In the genomic region with DNA sequence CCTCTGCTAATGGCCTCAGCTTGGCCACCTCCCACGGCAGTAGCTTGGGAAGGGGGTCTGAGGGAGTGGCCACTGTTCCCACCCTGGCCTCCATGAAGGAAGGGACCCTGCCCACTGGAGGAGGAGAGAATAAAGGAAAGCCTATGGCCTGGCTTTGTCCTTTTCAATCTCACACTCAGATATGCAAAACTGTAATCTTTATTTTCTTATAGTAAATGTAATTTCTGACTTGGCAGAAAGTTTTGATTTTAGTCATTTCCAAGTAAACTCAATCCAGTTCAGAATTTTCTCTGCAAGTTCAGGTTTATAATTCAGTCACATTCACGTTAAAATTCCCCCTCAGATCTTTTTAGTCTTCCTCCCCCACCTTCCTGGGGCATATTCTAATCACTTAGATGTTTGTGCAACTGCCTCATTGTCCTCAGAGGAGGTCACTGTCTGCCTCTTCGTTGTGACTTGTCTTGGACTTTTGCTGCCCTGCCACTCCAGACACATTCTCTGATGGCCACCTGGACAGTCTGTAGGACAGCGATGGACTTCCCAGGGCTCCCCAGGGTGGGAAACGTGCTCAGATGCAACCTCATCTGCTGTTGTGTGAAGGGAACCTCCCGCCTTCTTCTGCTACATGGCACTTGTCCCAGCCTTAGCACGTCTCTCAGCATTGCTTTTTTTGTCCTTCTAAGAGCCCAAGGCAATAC, we compare ENCODE assay signal across 11 cellular contexts.
DNase-seq lines count a peak whose midpoint lies in the region; ATAC-seq and TF ChIP-seq lines count a peak whose summit lies in the region.
"Had no signal": no experiment of that assay in that cellular context is flagged by ENCODE, and none has a peak within 500 bp of the region (broad histone marks: within the 10 kb centered on the region; RNA-seq: fewer than 3 reads in every experiment).

No MANE protein-coding gene starts in this region.

- H3K4me1 Mint-ChIP-seq in activated T-helper 17 cell treated with anti-CD3 and anti-CD28 coated beads, Interleukin-2, amount 50 U/mL, for 72 hours = peaks cover 34% of the 10 kb centered on the region
- peaks cover 17% of the 10 kb centered on the region for H3K4me1 Mint-ChIP-seq in type B pancreatic cell (ENCODE audit: unreplicated experiment)

- peak; percentile 31 for ATAC-seq in left ventricle myocardium superior
- peak; percentile 84 for ATAC-seq in HG02884 (IDR thresholded peaks at IDR 0.05; ENCODE audit: unreplicated experiment)
- peak; percentile 95 for ATAC-seq in activated T-helper 17 cell treated with anti-CD3 and anti-CD28 coated beads, Interleukin-2, amount 50 U/mL, for 72 hours (replicated peaks)

- H3K9me3 Mint-ChIP-seq in activated T-helper 17 cell treated with anti-CD3 and anti-CD28 coated beads, Interleukin-2, amount 50 U/mL, for 72 hours = peaks cover 3% of the 10 kb centered on the region
- H3K9me3 Mint-ChIP-seq in type B pancreatic cell = peaks cover 5% of the 10 kb centered on the region
- H3K9me3 Mint-ChIP-seq: CD8-positive, alpha-beta memory T cell had no signal

- H3K36me3 Mint-ChIP-seq in activated T-helper 17 cell treated with anti-CD3 and anti-CD28 coated beads, Interleukin-2, amount 50 U/mL, for 72 hours (ENCODE audit: low read depth) = no peaks in the 10 kb centered on the region
- H3K36me3 Mint-ChIP-seq in type B pancreatic cell = no peaks in the 10 kb centered on the region

- no peak overlapping the region for H3K4me3 ChIP-seq in suprapubic skin

- no peaks in the 10 kb centered on the region for H3K27me3 ChIP-seq in suprapubic skin

- TF ChIP-seq POLR2A in suprapubic skin (IDR thresholded peaks at IDR 0.05) = no peak

- peak overlapping the region; percentile 24 for H3K27ac ChIP-seq in suprapubic skin

- TF ChIP-seq CTCF in suprapubic skin (IDR thresholded peaks at IDR 0.05) = no peak
- no peak for TF ChIP-seq CTCF in type B pancreatic cell (conservative IDR thresholded peaks at IDR 0.05)

- TF ChIP-seq EP300 in suprapubic skin (IDR thresholded peaks at IDR 0.05) = no peak

- H3K36me3 ChIP-seq in suprapubic skin = no peaks in the 10 kb centered on the region

- no peaks in the 10 kb centered on the region for H3K9me3 ChIP-seq in suprapubic skin

- H3K4me1 ChIP-seq in suprapubic skin = peaks cover 19% of the 10 kb centered on the region

- DNase-seq in left ventricle myocardium superior = no peak
- no peak for DNase-seq in cardiac septum (ENCODE audit: low spot score)
- no peak for DNase-seq in suprapubic skin (ENCODE audit: low spot score in 2 of 2)
- DNase-seq in DMS53 treated with DMSO at 0.1 percent for 48 hours (lab: John Stamatoyannopoulos, UW; ENCODE audit: unreplicated experiment) = no peak
- no peak for DNase-seq in GDM1 (lab: John Stamatoyannopoulos, UW)
- DNase-seq in type B pancreatic cell (ENCODE audit: extremely low spot score, unreplicated experiment) = no peak
- DNase-seq: CD8-positive, alpha-beta memory T cell; MM.1S had no signal

- peaks cover 4% of the 10 kb centered on the region for H3K27me3 Mint-ChIP-seq in activated T-helper 17 cell treated with anti-CD3 and anti-CD28 coated beads, Interleukin-2, amount 50 U/mL, for 72 hours
- H3K27me3 Mint-ChIP-seq in type B pancreatic cell = peaks cover 2% of the 10 kb centered on the region
- H3K27me3 Mint-ChIP-seq: CD8-positive, alpha-beta memory T cell; progenitor cell of endocrine pancreas had no signal

- 35% methylated on average over 7 of the region's 7 CpGs for WGBS in suprapubic skin

- intact Hi-C loops in left ventricle myocardium superior (cut with micrococcal nuclease) = no loop called here
- intact Hi-C loops in cardiac septum (cut with DNase I) = no loop called here

- peak overlapping the region; percentile 84 for H3K27ac Mint-ChIP-seq in activated T-helper 17 cell treated with anti-CD3 and anti-CD28 coated beads, Interleukin-2, amount 50 U/mL, for 72 hours
- H3K27ac Mint-ChIP-seq in type B pancreatic cell = no peak overlapping the region
- H3K27ac Mint-ChIP-seq: progenitor cell of endocrine pancreas had no signal

- H3K4me3 Mint-ChIP-seq in activated T-helper 17 cell treated with anti-CD3 and anti-CD28 coated beads, Interleukin-2, amount 50 U/mL, for 72 hours = peak overlapping the region; percentile 70
- H3K4me3 Mint-ChIP-seq in type B pancreatic cell = no peak overlapping the region
- H3K4me3 Mint-ChIP-seq: CD8-positive, alpha-beta memory T cell had no signal

Comparison
In these comparisons a context has a peak if more than half of its experiments do, and no peak if none do; other contexts are left out.
1. ATAC-seq: peak in every context shown above with its lines; median percentile 95 in activated T-helper 17 cell treated with anti-CD3 and anti-CD28 coated beads, Interleukin-2, amount 50 U/mL, for 72 hours; 84 in HG02884; 31 in left ventricle myocardium superior.